ENCODE assay signal across 15 cellular contexts in genomic region chr3:188647237-188647636, GRCh38.
"Had no signal": no experiment of that assay in that cellular context is flagged by ENCODE, and none has a peak within 500 bp of the region (broad histone marks: within the 10 kb centered on the region; RNA-seq: fewer than 3 reads in every experiment).

No MANE protein-coding gene starts in this region.

- H3K36me3 Mint-ChIP-seq: mesothelial cell of epicardium had no signal

- H3K4me3 ChIP-seq: left ventricle myocardium inferior had no signal

- ATAC-seq: activated T-cell treated with anti-CD3 and anti-CD28 coated beads, Interleukin-2, amount 50 U/mL, for 72 hours; stimulated activated naive B cell treated with anti-CD40 and anti-IgM and Interleukin-4, amounts not matched to agents 10 μg/mL and 1 μg/mL and 100 μg/mL, for 72 hours; T-helper 17 cell had no signal

- H3K27me3 Mint-ChIP-seq: activated CD4-positive, alpha-beta memory T cell treated with anti-CD3 and anti-CD28 coated beads, Interleukin-2, amount 10 ng/mL, durations not matched to agents 7 days and 5 days; naive thymus-derived CD8-positive, alpha-beta T cell; stimulated activated naive B cell treated with anti-CD40 and anti-IgM and Interleukin-4, amounts not matched to agents 10 μg/mL and 1 μg/mL and 100 μg/mL, for 72 hours; T-helper 17 cell had no signal

- H3K4me1 Mint-ChIP-seq: activated CD4-positive, alpha-beta memory T cell treated with anti-CD3 and anti-CD28 coated beads, Interleukin-2, amount 10 ng/mL, durations not matched to agents 7 days and 5 days; mesothelial cell of epicardium had no signal

- H3K9me3 ChIP-seq: left ventricle myocardium inferior had no signal

- H3K4me3 Mint-ChIP-seq: activated CD4-positive, alpha-beta memory T cell treated with anti-CD3 and anti-CD28 coated beads, Interleukin-2, amount 10 ng/mL, durations not matched to agents 7 days and 5 days; activated naive CD4-positive, alpha-beta T cell treated with anti-CD3 and anti-CD28 coated beads for 36 hours; activated T-cell treated with anti-CD3 and anti-CD28 coated beads, Interleukin-2, amount 50 U/mL, for 72 hours; mesothelial cell of epicardium; naive thymus-derived CD8-positive, alpha-beta T cell; stimulated activated naive B cell treated with anti-CD40 and anti-IgM and Interleukin-4, amounts not matched to agents 10 μg/mL and 1 μg/mL and 100 μg/mL, for 72 hours; T-helper 17 cell had no signal

- DNase-seq: activated CD4-positive, alpha-beta memory T cell treated with anti-CD3 and anti-CD28 coated beads, Interleukin-2, amount 10 ng/mL, durations not matched to agents 7 days and 5 days; activated CD4-positive, alpha-beta T cell treated with anti-CD3 and anti-CD28 coated beads for 48 hours; activated effector memory CD4-positive, alpha-beta T cell treated with Interleukin-2 at 50 U/mL for 16 hours; activated naive CD4-positive, alpha-beta T cell treated with anti-CD3 and anti-CD28 coated beads for 36 hours; activated T-cell treated with anti-CD3 and anti-CD28 coated beads, Interleukin-2, amount 50 U/mL, for 72 hours; effector CD4-positive, alpha-beta T cell; kidney glomerular epithelial cell; left ventricle myocardium inferior; stimulated activated CD4-positive, alpha-beta T cell treated with anti-CD3 and anti-CD28 coated beads, Interleukin-2, amount 100 ng/mL, for 48 hours; stimulated activated CD8-positive, alpha-beta memory T cell treated with anti-CD3 and anti-CD28 coated beads, Interleukin-4, amount 100 ng/mL, for 48 hours; stimulated activated naive B cell treated with anti-CD40 and anti-IgM and Interleukin-4, amounts not matched to agents 10 μg/mL and 1 μg/mL and 100 μg/mL, for 72 hours; SW 1271 had no signal

- H3K36me3 ChIP-seq: left ventricle myocardium inferior had no signal

- H3K27ac ChIP-seq: left ventricle myocardium inferior had no signal

- H3K27ac Mint-ChIP-seq: activated CD4-positive, alpha-beta memory T cell treated with anti-CD3 and anti-CD28 coated beads, Interleukin-2, amount 10 ng/mL, durations not matched to agents 7 days and 5 days; activated naive CD4-positive, alpha-beta T cell treated with anti-CD3 and anti-CD28 coated beads for 36 hours; activated T-cell treated with anti-CD3 and anti-CD28 coated beads, Interleukin-2, amount 50 U/mL, for 72 hours; mesothelial cell of epicardium; naive thymus-derived CD8-positive, alpha-beta T cell; stimulated activated naive B cell treated with anti-CD40 and anti-IgM and Interleukin-4, amounts not matched to agents 10 μg/mL and 1 μg/mL and 100 μg/mL, for 72 hours; T-helper 17 cell had no signal

- H3K9me3 Mint-ChIP-seq: activated naive CD4-positive, alpha-beta T cell treated with anti-CD3 and anti-CD28 coated beads for 36 hours; activated T-cell treated with anti-CD3 and anti-CD28 coated beads, Interleukin-2, amount 50 U/mL, for 72 hours; mesothelial cell of epicardium; stimulated activated naive B cell treated with anti-CD40 and anti-IgM and Interleukin-4, amounts not matched to agents 10 μg/mL and 1 μg/mL and 100 μg/mL, for 72 hours had no signal
